Comparison of ENCODE assay signal across 9 cellular contexts in genomic region chr9:105244996-105245719, GRCh38. TPM values are rescaled to one million over a fixed set of nuclear protein-coding genes. Genes with fewer than 3 reads are reported as not detected.
DNase-seq lines count a peak whose midpoint lies in the region; ATAC-seq, FAIRE-seq and TF ChIP-seq lines count a peak whose summit lies in the region.
"Had no signal": no experiment of that assay in that cellular context is flagged by ENCODE, and none has a peak within 500 bp of the region (broad histone marks: within the 10 kb centered on the region; RNA-seq: fewer than 3 reads in every experiment).

No MANE protein-coding gene starts in this region.

- H2AFZ ChIP-seq in GM12878 (ENCODE audit: control insufficient read depth, low read depth, low read length): peak overlapping the region; percentile 75

- H3K36me3 ChIP-seq in MG63 (no peaks in the 10 kb centered on the region), GM12878 (ENCODE audit: control insufficient read depth in 2 of 2, insufficient read depth in 2 of 2, low read length in 1 of 2) (no peaks in the 10 kb centered on the region), gastrocnemius medialis (no peaks in the 10 kb centered on the region)

- DNase-seq in DMS79 (lab: John Stamatoyannopoulos, UW): peak; percentile 22
- DNase-seq in MG63: peak; percentile 23
- DNase-seq in T-helper 2 cell treated with Interferon-gamma antibody and Interleukin-4, amounts not matched to agents 5 μg/mL and 100 μg/mL, for 36 hours (ENCODE audit: low spot score): peak; percentile 6
- DNase-seq in GM12878 (ENCODE audit: low read depth, low spot score): no peak
- peak; percentile 11 to 37 for DNase-seq in gastrocnemius medialis
- DNase-seq in T1000 (lab: John Stamatoyannopoulos, UW): no peak

- peaks cover 75% of the 10 kb centered on the region for H3K27me3 Mint-ChIP-seq in T-helper 2 cell treated with Interferon-gamma antibody and Interleukin-4, amounts not matched to agents 5 μg/mL and 100 μg/mL, for 36 hours (ENCODE audit: low read depth)

- H4K20me1 ChIP-seq in GM12878 (ENCODE audit: control insufficient read depth, insufficient read depth): no peaks in the 10 kb centered on the region

- H3K27me3 ChIP-seq in MG63 (no peaks in the 10 kb centered on the region), GM12878 (replicated peaks in 1 of 2; ENCODE audit: control insufficient read depth in 2 of 2, insufficient read depth in 2 of 2, low read length in 1 of 2) (no peaks in the 10 kb centered on the region), gastrocnemius medialis (no peaks in the 10 kb centered on the region)

- RAD21 ChIA-PET in GM12878 (lab: Charles Lee; ENCODE audit: unreplicated experiment): interaction anchor here (0.6 to 2.0 kb wide), 15 partner anchors 9 to 478 kb away, joined by 3 to 10 read pairs (median 3); no protein-coding TSS in a partner anchor

- peaks cover 4% of the 10 kb centered on the region for H3K79me2 ChIP-seq in GM12878 (ENCODE audit: control insufficient read depth, insufficient read depth, low read length)

- intact Hi-C loops in GM12878 (cut with micrococcal nuclease; ENCODE audit: unreplicated experiment): loop anchor here (5.0 to 10.0 kb wide), 5 partner anchors 112 to 470 kb away; partner anchors contain the start of gene TMEM38B
- intact Hi-C loops in gastrocnemius medialis (cut with DNase I; ENCODE audit: low total_unique reads): loop anchor here (5.0 to 10.0 kb wide), 6 partner anchors 38 to 498 kb away; partner anchors contain the start of genes ABCA1 and NIPSNAP3A

- peak overlapping the region; percentile 67 for H3K27ac Mint-ChIP-seq in T-helper 2 cell treated with Interferon-gamma antibody and Interleukin-4, amounts not matched to agents 5 μg/mL and 100 μg/mL, for 36 hours

- no TSS peak for BruUV-seq in GM12878 (replicated peaks; lab: Mats Ljungman, UMichigan)

- peaks cover 14% of the 10 kb centered on the region for H3K4me1 Mint-ChIP-seq in T-helper 2 cell treated with Interferon-gamma antibody and Interleukin-4, amounts not matched to agents 5 μg/mL and 100 μg/mL, for 36 hours (ENCODE audit: low read depth)

- POLR2A ChIA-PET in GM12878 (lab: Charles Lee): interaction anchor here (1.2 to 2.0 kb wide), 4 partner anchors 9 to 63 kb away, joined by 3 to 10 read pairs (median 5); no protein-coding TSS in a partner anchor

- CTCF ChIA-PET in GM12878 (lab: Yijun Ruan, JAX): interaction anchor here (0.7 to 1.7 kb wide), 11 partner anchors 9 to 193 kb away, joined by 3 to 5 read pairs (median 4); no protein-coding TSS in a partner anchor

- no peak for TF ChIP-seq EP300 in GM12878 (IDR thresholded peaks at IDR 0.05; ENCODE audit: borderline replicate concordance in 1 of 2, control insufficient read depth in 1 of 2, low read depth in 2 of 2, low read length in 2 of 2)

- WGBS in GM12878 (ENCODE audit: insufficient coverage, insufficient replicate concordance, low lambda C conversion rate, missing lambda C conversion rate): 1% methylated on average over 30 of the region's 53 CpGs

- peak overlapping the region; percentile 85 for H3K4me3 Mint-ChIP-seq in T-helper 2 cell treated with Interferon-gamma antibody and Interleukin-4, amounts not matched to agents 5 μg/mL and 100 μg/mL, for 36 hours

- in situ Hi-C loops in GM12878 (cut with MboI): no loop called here
- in situ Hi-C loops in gastrocnemius medialis (cut with MboI; ENCODE audit: low sequenced_read_pairs in 4 of 4): loop anchor here in 1 of 4 donors (10.0 kb wide), 1 partner anchor 320 kb away; the partner anchor contains the start of gene ABCA1

- H3K4me1 ChIP-seq in GM12878 (ENCODE audit: control insufficient read depth, insufficient read depth, low read length) (peaks cover 11% of the 10 kb centered on the region), gastrocnemius medialis (peaks cover 10 to 16% of the 10 kb centered on the region in 2 donors)

- H3K36me3 Mint-ChIP-seq in T-helper 2 cell treated with Interferon-gamma antibody and Interleukin-4, amounts not matched to agents 5 μg/mL and 100 μg/mL, for 36 hours (ENCODE audit: low read depth): no peaks in the 10 kb centered on the region

- peak; percentile 24 for ATAC-seq in GM21825 (IDR thresholded peaks at IDR 0.05; ENCODE audit: unreplicated experiment)
- peak; percentile 57 for ATAC-seq in GM12878
- peak; percentile 31 to 41 for ATAC-seq in gastrocnemius medialis

- H3K9me3 ChIP-seq in MG63 (no peaks in the 10 kb centered on the region), GM12878 (replicated peaks; ENCODE audit: control insufficient read depth, insufficient read depth, low read length) (no peaks in the 10 kb centered on the region), gastrocnemius medialis (no peaks in the 10 kb centered on the region)

- peak overlapping the region; percentile 86 for H3K4me2 ChIP-seq in GM12878 (ENCODE audit: control insufficient read depth, insufficient read depth)

- 0 out of 2 replicates have a peak, but pooled peaks have one; percentile 38 for TF ChIP-seq RAD21 in GM12878 (IDR thresholded peaks at IDR 0.05; ENCODE audit: insufficient read depth, low read depth, low read length)

- TF ChIP-seq CTCF in GM12878 (IDR thresholded peaks at IDR 0.05 in 2 of 3, conservative IDR thresholded peaks at IDR 0.05 in 1 of 3; ENCODE audit: control insufficient read depth in 2 of 3, extremely low read depth in 1 of 3, insufficient read depth in 1 of 3, low read depth in 3 of 3, low read length in 3 of 3) (peak in 2 of 3 experiments; percentile 13 to 21; a peak in 2 of 6 replicates), gastrocnemius medialis (IDR thresholded peaks at IDR 0.05 in 4 of 5, conservative IDR thresholded peaks at IDR 0.05 in 1 of 5) (no peak)

- peak; percentile 78 for FAIRE-seq in GM12878 (lab: Jason Lieb, UNC)
- FAIRE-seq: endometrium had no signal

- H3K9me3 Mint-ChIP-seq in T-helper 2 cell treated with Interferon-gamma antibody and Interleukin-4, amounts not matched to agents 5 μg/mL and 100 μg/mL, for 36 hours: no peaks in the 10 kb centered on the region

- H3K9ac ChIP-seq in GM12878 (ENCODE audit: control insufficient read depth, insufficient read depth, low read length): peak overlapping the region; percentile 73

- H3K27ac ChIP-seq in GM12878 (ENCODE audit: control insufficient read depth, insufficient read depth) (peak overlapping the region; percentile 10; the same call in 1 of the 2 replicates), gastrocnemius medialis (peak overlapping the region; percentile 70 to 82 (median 73))

- no peak for TF ChIP-seq POLR2A in GM12878 (IDR thresholded peaks at IDR 0.05; ENCODE audit: low read depth, low read length)
- TF ChIP-seq POLR2A in gastrocnemius medialis (IDR thresholded peaks at IDR 0.05): peak in 1 of 2 donors; percentile 37

- SMC1A ChIA-PET in GM12878 (lab: Charles Lee; ENCODE audit: uncharacterized antibody, unreplicated experiment): interaction anchor here (0.7 to 1.7 kb wide), 6 partner anchors 9 to 172 kb away, joined by 3 to 8 read pairs (median 4); no protein-coding TSS in a partner anchor

- H3K4me3 ChIP-seq in MG63 (peak overlapping the region; percentile 59), GM12878 (peak overlapping the region; percentile 87), iPS-11a (ENCODE audit: low read depth, low read length) (peak overlapping the region; percentile 75), gastrocnemius medialis (peak overlapping the region; percentile 76 to 96 (median 84))

TF ChIP-seq in GM12878, 131 proteins besides CTCF, POLR2A, EP300 and RAD21 (continues in another document):
- peak; percentile 50 for TF ChIP-seq EED (IDR thresholded peaks at IDR 0.05; ENCODE audit: low read depth)

RNA-seq across cellular contexts. Expression of gene SLC44A1, which starts 0.7 kb away (rescaled TPM):
- 13.3 and 26.6 TPM in 2 replicates for total RNA-seq in MG63 (2014; rRNA removed; shearing (Covaris generic); ENCODE audit: low replicate concordance)
- total RNA-seq in GM12878 (2013; cell fraction: nucleolus; rRNA removed): 21.4 and 23.9 TPM in 2 replicates
- total RNA-seq in GM12878 (2014; rRNA removed): 14.4 and 15.4 TPM in 2 replicates
- total RNA-seq in GM12878 (2014; rRNA removed; fragmentation: Illumina TruSeq; extraction: Trizol): 13.4 TPM in 2 replicates
- 21.2 and 22.6 TPM in 2 replicates for total RNA-seq in GM12878 (2021)
- 9.2 TPM for polyA plus RNA-seq in GM12878 (2011; ENCODE audit: low read depth)
- polyA plus RNA-seq in GM12878 (2011; rRNA removed): 11.5 and 14.5 TPM in 2 replicates
- polyA plus RNA-seq in GM12878 (2011; cell fraction: cytosol; rRNA removed): 9.0 and 10.3 TPM in 2 replicates
- 3.5 and 4.3 TPM in 2 replicates for polyA plus RNA-seq in GM12878 (2011; cell fraction: nucleus; rRNA removed)
- polyA plus RNA-seq in GM12878 (2012): 9.1 and 12.0 TPM in 2 replicates
- 13.3 and 15.0 TPM in 2 replicates for polyA plus RNA-seq in GM12878 (2014; fragmentation: Illumina TruSeq; extraction: Trizol)
- 1 to 10 TPM; 5.0 to 5.2 TPM for polyA plus RNA-seq in GM12878 (2014; fragmentation: Nextera tagmentation; extraction: Ambion mirVana)
- polyA plus RNA-seq in GM12878 (2014; rRNA removed): 9.5 and 11.5 TPM in 2 replicates
- polyA plus RNA-seq in GM12878 (2016; fragmentation: Nextera tagmentation; extraction: Ambion mirVana): 10 to 100 TPM in 1 of 2 experiments, 1 to 10 TPM in 1; 2.4 to 15.6 TPM
- polyA minus RNA-seq in GM12878 (2011; rRNA and poly(A)+ RNA removed): 27.1 and 32.2 TPM in 2 replicates
- 6.1 and 8.7 TPM in 2 replicates for polyA minus RNA-seq in GM12878 (2011; cell fraction: cytosol; rRNA and poly(A)+ RNA removed)
- polyA minus RNA-seq in GM12878 (2011; cell fraction: nucleus; rRNA and poly(A)+ RNA removed): 4.8 and 7.1 TPM in 2 replicates
- total RNA-seq in gastrocnemius medialis: 10 to 100 TPM in 3 of 4 donors, 1 to 10 TPM in 1; 5.4 to 15.9 (median 11.3) TPM

Comparison
In these comparisons a context has a peak if more than half of its experiments do, and no peak if none do; other contexts are left out.
1. DNase-seq: peak in DMS79 (single experiment), MG63 (single experiment), T-helper 2 cell treated with Interferon-gamma antibody and Interleukin-4, amounts not matched to agents 5 μg/mL and 100 μg/mL, for 36 hours (single experiment) and gastrocnemius medialis (2 of 2); none in GM12878 (single experiment) and T1000 (single experiment).
2. CTCF ChIP-seq: peak in GM12878 (2 of 3); none in gastrocnemius medialis (0 of 5).
3. Peak in every context shown above with its lines, with median percentiles within 50 percentile points of each other: ATAC-seq and H3K4me3 ChIP-seq.